In genomic region chr17:3950584-3950983, GRCh38 we compare ENCODE assay signal across 4 cellular contexts. TPM values are rescaled to one million over a fixed set of nuclear protein-coding genes. Genes with fewer than 3 reads are reported as not detected.
"Had no signal": no experiment of that assay in that cellular context is flagged by ENCODE, and none has a peak within 500 bp of the region (broad histone marks: within the 10 kb centered on the region; RNA-seq: fewer than 3 reads in every experiment).

No MANE protein-coding gene starts in this region.

- ATAC-seq: GM23338 had no signal

- H2AFZ ChIP-seq: GM23338 had no signal

- H3K4me3 ChIP-seq: GM23338 had no signal

- DNase-seq: H9, HCEC 1CT, IMR-90 had no signal

- H3K4me2 ChIP-seq: GM23338 had no signal

RNA-seq across cellular contexts. Expression of gene P2RX1, which starts 34.3 kb away (rescaled TPM):
- total RNA-seq: H9, IMR-90 had no signal
- polyA plus RNA-seq: IMR-90 had no signal
